ENCODE assay signal across 18 cellular contexts in genomic region chr2:230785346-230785745, GRCh38.
DNase-seq lines count a peak whose midpoint lies in the region; ATAC-seq, FAIRE-seq and TF ChIP-seq lines count a peak whose summit lies in the region.
"Had no signal": no experiment of that assay in that cellular context is flagged by ENCODE, and none has a peak within 500 bp of the region (broad histone marks: within the 10 kb centered on the region; RNA-seq: fewer than 3 reads in every experiment).

No MANE protein-coding gene starts in this region.

- DNase-seq in CD4-positive, CD25-positive, alpha-beta regulatory T cell: no peak
- DNase-seq in CD4-positive, alpha-beta T cell: no peak
- DNase-seq in activated T-helper 2 cell treated with anti-CD3 and anti-CD28 coated beads, Interferon-gamma antibody, Interleukin-2, Interleukin-4, amounts not matched to agents 10 μg/mL and 5 μg/mL and 100 μg/mL, durations not matched to agents 14 hours and 24 hours and 36 hours (ENCODE audit: low spot score): no peak
- no peak for DNase-seq in mesothelial cell of epicardium (ENCODE audit: low spot score in 2 of 2, unreplicated experiment in 2 of 2)
- no peak for DNase-seq in H4 (ENCODE audit: low spot score)
- DNase-seq in RCC 7860 (ENCODE audit: low spot score): no peak
- DNase-seq in NAMALWA (ENCODE audit: low spot score): no peak
- DNase-seq in epidermal melanocyte (ENCODE audit: insufficient read length, low spot score): no peak
- DNase-seq: activated CD4-positive, alpha-beta T cell treated with anti-CD3 and anti-CD28 coated beads, Interleukin-2, amount 10 ng/mL, durations not matched to agents 7 days and 5 days; activated T-cell treated with anti-CD3 and anti-CD28 coated beads, Interleukin-2, amount 50 U/mL, for 4 hours; amygdala; foreskin fibroblast; NCI-H1092; NCI-H69; stimulated activated naive CD4-positive, alpha-beta T cell treated with Interleukin-2 at 50 U/mL for 16 hours; transverse colon had no signal

- no peak for TF ChIP-seq CTCF in CD4-positive, alpha-beta T cell (IDR thresholded peaks at IDR 0.05)
- no peak for TF ChIP-seq CTCF in mesothelial cell of epicardium (IDR thresholded peaks at IDR 0.05; ENCODE audit: unreplicated experiment)

- peak overlapping the region; percentile 16 to 40 (median 28) for H3K27ac Mint-ChIP-seq in CD4-positive, CD25-positive, alpha-beta regulatory T cell
- peak overlapping the region; percentile 35 for H3K27ac Mint-ChIP-seq in CD4-positive, alpha-beta T cell
- peak overlapping the region; percentile 26 for H3K27ac Mint-ChIP-seq in activated T-helper 2 cell treated with anti-CD3 and anti-CD28 coated beads, Interferon-gamma antibody, Interleukin-2, Interleukin-4, amounts not matched to agents 10 μg/mL and 5 μg/mL and 100 μg/mL, durations not matched to agents 14 hours and 24 hours and 36 hours
- H3K27ac Mint-ChIP-seq in mesothelial cell of epicardium: peak overlapping the region; percentile 48
- H3K27ac Mint-ChIP-seq: activated CD4-positive, alpha-beta T cell treated with anti-CD3 and anti-CD28 coated beads, Interleukin-2, amount 10 ng/mL, durations not matched to agents 7 days and 5 days had no signal

- ATAC-seq in CD4-positive, CD25-positive, alpha-beta regulatory T cell (ENCODE audit: low read depth in 2 of 2): no peak
- no peak for ATAC-seq in CD4-positive, alpha-beta T cell (ENCODE audit: poor library complexity)
- ATAC-seq: activated T-cell treated with anti-CD3 and anti-CD28 coated beads, Interleukin-2, amount 50 U/mL, for 4 hours had no signal

- intact Hi-C loops in CD4-positive, alpha-beta T cell (cut with DNase I, micrococcal nuclease): no loop called here
- intact Hi-C loops in activated T-helper 2 cell treated with anti-CD3 and anti-CD28 coated beads, Interferon-gamma antibody, Interleukin-2, Interleukin-4, amounts not matched to agents 10 μg/mL and 5 μg/mL and 100 μg/mL, durations not matched to agents 14 hours and 24 hours and 36 hours (cut with micrococcal nuclease): no loop called here

- no peak for FAIRE-seq in RCC 7860 (lab: Jason Lieb, UNC)
- FAIRE-seq: G401.6 had no signal

- H3K36me3 ChIP-seq in CD4-positive, CD25-positive, alpha-beta regulatory T cell (ENCODE audit: control insufficient read depth, insufficient read depth, low read length): peaks cover 39% of the 10 kb centered on the region

- H3K4me3 ChIP-seq in CD4-positive, CD25-positive, alpha-beta regulatory T cell (ENCODE audit: low read depth, low read length): no peak overlapping the region
- H3K4me3 ChIP-seq: transverse colon had no signal

- H3K9me3 ChIP-seq in CD4-positive, CD25-positive, alpha-beta regulatory T cell (ENCODE audit: control insufficient read depth in 2 of 2, low read length in 2 of 2): peaks cover 18 to 20% of the 10 kb centered on the region in 2 experiments
- peaks cover 11% of the 10 kb centered on the region for H3K9me3 ChIP-seq in CD4-positive, alpha-beta T cell (ENCODE audit: control insufficient read depth, low read length)

- H3K27ac ChIP-seq in CD4-positive, CD25-positive, alpha-beta regulatory T cell (ENCODE audit: insufficient read depth, low read length, poor library complexity, severe bottlenecking): no peak overlapping the region
- no peak overlapping the region for H3K27ac ChIP-seq in CD4-positive, alpha-beta T cell (ENCODE audit: low read depth, low read length)
- H3K27ac ChIP-seq: transverse colon had no signal

- peaks cover 0 to 17% (median 9%) of the 10 kb centered on the region in 7 donors for H3K9me3 Mint-ChIP-seq in CD4-positive, CD25-positive, alpha-beta regulatory T cell
- peaks cover 8% of the 10 kb centered on the region for H3K9me3 Mint-ChIP-seq in CD4-positive, alpha-beta T cell
- H3K9me3 Mint-ChIP-seq in activated T-helper 2 cell treated with anti-CD3 and anti-CD28 coated beads, Interferon-gamma antibody, Interleukin-2, Interleukin-4, amounts not matched to agents 10 μg/mL and 5 μg/mL and 100 μg/mL, durations not matched to agents 14 hours and 24 hours and 36 hours: peaks cover 51% of the 10 kb centered on the region
- peaks cover 52% of the 10 kb centered on the region for H3K9me3 Mint-ChIP-seq in mesothelial cell of epicardium

- H3K36me3 Mint-ChIP-seq in CD4-positive, CD25-positive, alpha-beta regulatory T cell: peaks cover 59% of the 10 kb centered on the region
- H3K36me3 Mint-ChIP-seq in CD4-positive, alpha-beta T cell (ENCODE audit: low read depth): peaks cover 84% of the 10 kb centered on the region
- H3K36me3 Mint-ChIP-seq in activated T-helper 2 cell treated with anti-CD3 and anti-CD28 coated beads, Interferon-gamma antibody, Interleukin-2, Interleukin-4, amounts not matched to agents 10 μg/mL and 5 μg/mL and 100 μg/mL, durations not matched to agents 14 hours and 24 hours and 36 hours (ENCODE audit: low read depth): peaks cover 95% of the 10 kb centered on the region
- peaks cover 64% of the 10 kb centered on the region for H3K36me3 Mint-ChIP-seq in mesothelial cell of epicardium

- peaks cover 28% of the 10 kb centered on the region for H3K4me1 ChIP-seq in CD4-positive, CD25-positive, alpha-beta regulatory T cell (ENCODE audit: control insufficient read depth, insufficient read depth, low read length, poor library complexity, severe bottlenecking)

- peaks cover 30 to 75% (median 49%) of the 10 kb centered on the region in 4 donors for H3K4me1 Mint-ChIP-seq in CD4-positive, CD25-positive, alpha-beta regulatory T cell
- H3K4me1 Mint-ChIP-seq in CD4-positive, alpha-beta T cell (ENCODE audit: low read depth): peaks cover 58% of the 10 kb centered on the region
- peaks cover 48% of the 10 kb centered on the region for H3K4me1 Mint-ChIP-seq in activated T-helper 2 cell treated with anti-CD3 and anti-CD28 coated beads, Interferon-gamma antibody, Interleukin-2, Interleukin-4, amounts not matched to agents 10 μg/mL and 5 μg/mL and 100 μg/mL, durations not matched to agents 14 hours and 24 hours and 36 hours (ENCODE audit: low read depth)
- peaks cover 10% of the 10 kb centered on the region for H3K4me1 Mint-ChIP-seq in mesothelial cell of epicardium

- CTCF ChIA-PET in CD4-positive, alpha-beta T cell (lab: Charles Lee): no interaction called here

- no peaks in the 10 kb centered on the region for H3K27me3 ChIP-seq in CD4-positive, CD25-positive, alpha-beta regulatory T cell (ENCODE audit: control insufficient read depth, insufficient read depth, low read length)
- no peaks in the 10 kb centered on the region for H3K27me3 ChIP-seq in CD4-positive, alpha-beta T cell (ENCODE audit: control insufficient read depth, insufficient read depth, low read length)
- H3K27me3 ChIP-seq: transverse colon had no signal

- no peak overlapping the region for H3K4me3 Mint-ChIP-seq in CD4-positive, CD25-positive, alpha-beta regulatory T cell
- no peak overlapping the region for H3K4me3 Mint-ChIP-seq in CD4-positive, alpha-beta T cell
- no peak overlapping the region for H3K4me3 Mint-ChIP-seq in activated T-helper 2 cell treated with anti-CD3 and anti-CD28 coated beads, Interferon-gamma antibody, Interleukin-2, Interleukin-4, amounts not matched to agents 10 μg/mL and 5 μg/mL and 100 μg/mL, durations not matched to agents 14 hours and 24 hours and 36 hours (ENCODE audit: low read depth)
- no peak overlapping the region for H3K4me3 Mint-ChIP-seq in mesothelial cell of epicardium
- H3K4me3 Mint-ChIP-seq: activated CD4-positive, alpha-beta T cell treated with anti-CD3 and anti-CD28 coated beads, Interleukin-2, amount 10 ng/mL, durations not matched to agents 7 days and 5 days; activated T-cell treated with anti-CD3 and anti-CD28 coated beads, Interleukin-2, amount 50 U/mL, for 4 hours had no signal

- POLR2A ChIA-PET in CD4-positive, alpha-beta T cell (lab: Charles Lee): no interaction called here

- no peaks in the 10 kb centered on the region for H3K27me3 Mint-ChIP-seq in CD4-positive, CD25-positive, alpha-beta regulatory T cell
- H3K27me3 Mint-ChIP-seq in CD4-positive, alpha-beta T cell: no peaks in the 10 kb centered on the region
- H3K27me3 Mint-ChIP-seq in activated T-helper 2 cell treated with anti-CD3 and anti-CD28 coated beads, Interferon-gamma antibody, Interleukin-2, Interleukin-4, amounts not matched to agents 10 μg/mL and 5 μg/mL and 100 μg/mL, durations not matched to agents 14 hours and 24 hours and 36 hours (ENCODE audit: low read depth): no peaks in the 10 kb centered on the region
- H3K27me3 Mint-ChIP-seq in mesothelial cell of epicardium (ENCODE audit: low read depth): no peaks in the 10 kb centered on the region
- H3K27me3 Mint-ChIP-seq: activated CD4-positive, alpha-beta T cell treated with anti-CD3 and anti-CD28 coated beads, Interleukin-2, amount 10 ng/mL, durations not matched to agents 7 days and 5 days; progenitor cell of endocrine pancreas had no signal
